In the genomic region with DNA sequence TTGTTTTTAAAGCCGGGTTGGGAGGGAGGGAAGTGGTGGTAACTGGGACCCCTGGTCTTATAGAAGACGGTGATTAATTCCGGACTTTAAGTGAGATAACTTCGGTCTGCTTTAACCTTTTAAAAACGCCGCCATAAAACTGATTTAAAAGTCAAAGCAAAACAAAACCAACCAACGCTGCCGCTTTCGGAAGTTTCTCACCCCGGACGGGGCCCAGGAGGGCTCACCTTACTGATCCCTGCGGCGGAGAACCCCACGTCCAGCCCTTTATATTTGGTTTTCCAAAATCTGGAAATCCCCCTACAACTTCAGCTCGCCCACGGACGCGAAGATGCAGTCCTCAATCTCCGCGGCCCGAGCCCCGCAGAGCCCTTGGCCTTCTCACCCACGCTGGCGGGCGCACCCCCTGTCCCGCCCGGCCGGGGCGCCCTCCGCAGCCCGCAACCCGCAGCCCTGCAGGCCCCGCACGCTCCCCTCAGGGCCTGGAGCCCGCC, we compare ENCODE assay signal across 8 cellular contexts. TPM values are rescaled to one million over a fixed set of nuclear protein-coding genes. Genes with fewer than 3 reads are reported as not detected.
DNase-seq lines count a peak whose midpoint lies in the region; ATAC-seq and TF ChIP-seq lines count a peak whose summit lies in the region.

No MANE protein-coding gene starts in this region.

- H3K27me3 ChIP-seq in esophagus (ENCODE audit: control insufficient read depth in 1 of 2, insufficient read depth in 2 of 2, low read length in 2 of 2) (no peaks in the 10 kb centered on the region), neuron (ENCODE audit: insufficient read depth, low read length) (no peaks in the 10 kb centered on the region)

- H3K36me3 ChIP-seq in esophagus (ENCODE audit: control insufficient read depth in 2 of 2, insufficient read depth in 2 of 2, low read length in 1 of 2) = no peaks in the 10 kb centered on the region
- H3K36me3 ChIP-seq in neuron (ENCODE audit: insufficient read depth, low read length) = no peaks in the 10 kb centered on the region

- H3K9me3 ChIP-seq in esophagus (ENCODE audit: control insufficient read depth in 2 of 2, insufficient read depth in 1 of 2, low read depth in 1 of 2, low read length in 1 of 2) (no peaks in the 10 kb centered on the region), neuron (ENCODE audit: low read length) (no peaks in the 10 kb centered on the region)

- 0 to 1% methylated on average over 35 of the region's 35 CpGs for WGBS in esophagus, 2 donors

- ATAC-seq in GM19035 (IDR thresholded peaks at IDR 0.05; ENCODE audit: unreplicated experiment) (peak; percentile 76), HG03196 (IDR thresholded peaks at IDR 0.05; ENCODE audit: unreplicated experiment) (peak; percentile 56)

- H3K4me1 ChIP-seq in esophagus (ENCODE audit: control insufficient read depth in 2 of 2, insufficient read depth in 2 of 2, low read length in 1 of 2) (no peaks in the 10 kb centered on the region), neuron (ENCODE audit: insufficient read depth, low read length) (peaks cover 24% of the 10 kb centered on the region)

- H2AFZ ChIP-seq in neuron (ENCODE audit: low read depth, low read length) = peak overlapping the region; percentile 93

- H3K27ac ChIP-seq in VCaP (peak overlapping the region; percentile 95), esophagus (ENCODE audit: low read depth in 2 of 2, low read length in 1 of 2) (peak overlapping the region; percentile 78 to 83)

- TF ChIP-seq CTCF in AG10803 (conservative IDR thresholded peaks at IDR 0.05; ENCODE audit: low read length) (0 out of 2 replicates have a peak, but pooled peaks have one; percentile 3), VCaP (conservative IDR thresholded peaks at IDR 0.05) (0 out of 2 replicates have a peak, but pooled peaks have one; percentile 21)

- H3K4me3 ChIP-seq in AG10803 (ENCODE audit: low read length) (peak overlapping the region; percentile 78), esophagus (ENCODE audit: low read depth in 1 of 2, low read length in 2 of 2) (peak overlapping the region; percentile 84 to 85), neuron (ENCODE audit: low read length) (peak overlapping the region; percentile 72)

- DNase-seq in AG10803 (ENCODE audit: low read depth) = no peak
- no peak for DNase-seq in NCI-H1436 treated with DMSO at 0.1 percent for 48 hours (lab: John Stamatoyannopoulos, UW)
- no peak for DNase-seq in KG1 (lab: John Stamatoyannopoulos, UW)

RNA-seq across cellular contexts. Expression of gene USP28, which starts 0.4 kb away (rescaled TPM):
- polyA plus RNA-seq in esophagus = 1 to 10 TPM; 3.5 to 5.8 TPM

RNA-seq across cellular contexts. Expression of gene HTR3B, which starts 29.6 kb away (rescaled TPM):
- under 1 TPM; 0.31 to 0.44 TPM for polyA plus RNA-seq in esophagus
